Comparison of ENCODE assay signal across 19 cellular contexts in the genomic region with DNA sequence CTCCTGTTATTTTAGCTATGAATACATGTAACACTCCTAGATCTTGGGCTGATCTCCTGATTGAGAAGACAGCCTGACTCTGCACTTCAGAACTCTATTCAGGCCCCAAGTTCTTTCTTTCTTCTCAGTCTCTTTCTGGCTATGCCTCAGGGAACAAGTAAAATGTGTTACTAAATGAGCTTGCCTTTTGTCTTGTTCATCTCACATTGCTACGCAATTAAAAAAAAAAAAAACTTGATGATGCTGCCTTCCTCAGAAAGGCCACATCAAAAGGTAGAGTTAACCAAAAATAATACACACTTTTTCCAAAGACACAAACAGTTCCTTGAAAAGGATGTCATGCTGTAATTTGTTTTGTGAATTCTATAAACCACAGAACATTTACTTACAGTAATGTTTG.
DNase-seq lines count a peak whose midpoint lies in the region; ATAC-seq and TF ChIP-seq lines count a peak whose summit lies in the region.
"Had no signal": no experiment of that assay in that cellular context is flagged by ENCODE, and none has a peak within 500 bp of the region (broad histone marks: within the 10 kb centered on the region; RNA-seq: fewer than 3 reads in every experiment).

No MANE protein-coding gene starts in this region.

- peaks cover 11% of the 10 kb centered on the region for H3K36me3 Mint-ChIP-seq in natural killer cell treated with Interleukin-12 subunit alpha and Interleukin-12 subunit beta and Interleukin-15 and Interleukin-18, amount 100 ng/mL, for 72 hours
- no peaks in the 10 kb centered on the region for H3K36me3 Mint-ChIP-seq in natural killer cell

- peak overlapping the region; percentile 71 to 78 for H3K27ac Mint-ChIP-seq in natural killer cell treated with Interleukin-12 subunit alpha and Interleukin-12 subunit beta and Interleukin-15 and Interleukin-18, amount 100 ng/mL, for 72 hours
- H3K27ac Mint-ChIP-seq in natural killer cell: no peak overlapping the region
- H3K27ac Mint-ChIP-seq: T-helper 17 cell had no signal

- H3K4me3 ChIP-seq in choroid plexus epithelial cell (ENCODE audit: low read depth, low read length): no peak overlapping the region
- H3K4me3 ChIP-seq: body of pancreas, coronary artery, hepatocyte, lung, right atrium auricular region had no signal

- in situ Hi-C loops in SK-MEL-5 (cut with HindIII; ENCODE audit: low pct_unique_long_range_greater_than_20kb, low sequenced_read_pairs): no loop called here

- TF ChIP-seq CTCF in natural killer cell (IDR thresholded peaks at IDR 0.05): no peak
- no peak for TF ChIP-seq CTCF in choroid plexus epithelial cell (conservative IDR thresholded peaks at IDR 0.05; ENCODE audit: low read depth, low read length)

- ATAC-seq in natural killer cell treated with Interleukin-12 subunit alpha and Interleukin-12 subunit beta and Interleukin-15 and Interleukin-18, amount 100 ng/mL, for 72 hours: no peak
- no peak for ATAC-seq in natural killer cell
- no peak for ATAC-seq in HG03139 (IDR thresholded peaks at IDR 0.05; ENCODE audit: unreplicated experiment)
- ATAC-seq: body of pancreas, T-helper 17 cell had no signal

- no peaks in the 10 kb centered on the region for H3K27me3 Mint-ChIP-seq in natural killer cell treated with Interleukin-12 subunit alpha and Interleukin-12 subunit beta and Interleukin-15 and Interleukin-18, amount 100 ng/mL, for 72 hours
- no peaks in the 10 kb centered on the region for H3K27me3 Mint-ChIP-seq in natural killer cell (ENCODE audit: low read depth in 2 of 2)
- H3K27me3 Mint-ChIP-seq: T-helper 17 cell had no signal

- intact Hi-C loops in natural killer cell (cut with micrococcal nuclease): no loop called here

- peak overlapping the region; percentile 51 for H3K4me3 Mint-ChIP-seq in natural killer cell treated with Interleukin-12 subunit alpha and Interleukin-12 subunit beta and Interleukin-15 and Interleukin-18, amount 100 ng/mL, for 72 hours
- H3K4me3 Mint-ChIP-seq in natural killer cell: no peak overlapping the region
- H3K4me3 Mint-ChIP-seq: T-helper 17 cell had no signal

- peaks cover 14% of the 10 kb centered on the region for H3K9me3 Mint-ChIP-seq in natural killer cell treated with Interleukin-12 subunit alpha and Interleukin-12 subunit beta and Interleukin-15 and Interleukin-18, amount 100 ng/mL, for 72 hours
- peaks cover 3 to 5% of the 10 kb centered on the region in 2 donors for H3K9me3 Mint-ChIP-seq in natural killer cell

- H3K4me1 Mint-ChIP-seq in natural killer cell treated with Interleukin-12 subunit alpha and Interleukin-12 subunit beta and Interleukin-15 and Interleukin-18, amount 100 ng/mL, for 72 hours (ENCODE audit: low read depth in 2 of 2): peaks cover 4 to 7% of the 10 kb centered on the region in 2 donors
- H3K4me1 Mint-ChIP-seq in natural killer cell: peaks cover 5 to 6% of the 10 kb centered on the region in 2 donors
- H3K4me1 Mint-ChIP-seq: T-helper 17 cell had no signal

- no peak for DNase-seq in natural killer cell treated with Interleukin-12 subunit alpha and Interleukin-12 subunit beta and Interleukin-15 and Interleukin-18, amount 100 ng/mL, for 72 hours (ENCODE audit: low spot score)
- no peak for DNase-seq in natural killer cell
- DNase-seq in SK-MEL-5 (ENCODE audit: low read depth, low spot score): peak; percentile 26
- DNase-seq in choroid plexus epithelial cell (ENCODE audit: low read depth): peak; percentile 80
- DNase-seq in middle frontal gyrus (ENCODE audit: extremely low spot score, low spot score): no peak
- no peak for DNase-seq in SK-N-DZ (ENCODE audit: low spot score)
- DNase-seq: activated gamma-delta T cell, body of pancreas, COR-L47, islet precursor cell, NCI-H1105, NCI-H526 treated with DMSO at 0.1 percent for 48 hours, SHP77 treated with DMSO at 0.1 percent for 48 hours, T-helper 17 cell had no signal

Comparison
In these comparisons a context has a peak if more than half of its experiments do, and no peak if none do; other contexts are left out.
1. H3K27ac Mint-ChIP-seq: peak in natural killer cell treated with Interleukin-12 subunit alpha and Interleukin-12 subunit beta and Interleukin-15 and Interleukin-18, amount 100 ng/mL, for 72 hours (2 of 2); none in natural killer cell (0 of 2).
2. DNase-seq: peak in SK-MEL-5 (single experiment) and choroid plexus epithelial cell (single experiment); none in natural killer cell treated with Interleukin-12 subunit alpha and Interleukin-12 subunit beta and Interleukin-15 and Interleukin-18, amount 100 ng/mL, for 72 hours (single experiment), natural killer cell (single experiment), middle frontal gyrus (single experiment) and SK-N-DZ (single experiment).